24 cellular contexts compared by ENCODE assay signal in the genomic region with DNA sequence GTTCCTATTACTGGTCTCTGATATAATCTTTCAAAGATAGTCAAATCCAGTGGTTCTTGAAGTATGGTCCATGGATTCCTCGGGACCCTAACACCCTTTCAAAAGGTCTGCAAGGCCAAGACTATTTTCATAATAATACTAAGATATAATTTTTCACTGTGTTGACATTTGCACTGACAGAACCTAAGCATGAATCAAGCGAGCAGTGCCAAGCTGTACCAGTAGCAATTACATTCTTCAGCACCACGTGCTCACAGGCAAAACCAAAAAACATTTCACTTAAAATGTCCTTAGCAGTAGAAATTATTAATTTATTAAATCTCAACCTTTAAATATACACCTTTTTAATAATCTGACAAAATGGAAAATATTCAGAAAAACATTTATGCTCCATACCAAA. TPM values are rescaled to one million over a fixed set of nuclear protein-coding genes. Genes with fewer than 3 reads are reported as not detected.
DNase-seq lines count a peak whose midpoint lies in the region; ATAC-seq and TF ChIP-seq lines count a peak whose summit lies in the region.
"Had no signal": no experiment of that assay in that cellular context is flagged by ENCODE, and none has a peak within 500 bp of the region (broad histone marks: within the 10 kb centered on the region; RNA-seq: fewer than 3 reads in every experiment).

No MANE protein-coding gene starts in this region.

- no peaks in the 10 kb centered on the region for H3K27me3 Mint-ChIP-seq in T-helper 17 cell
- H3K27me3 Mint-ChIP-seq: CD4-positive, alpha-beta memory T cell; CD4-positive, CD25-positive, alpha-beta regulatory T cell; CD8-positive, alpha-beta memory T cell had no signal

- H3K27ac Mint-ChIP-seq in T-helper 17 cell, result peak overlapping the region; percentile 60

- H3K4me3 Mint-ChIP-seq in T-helper 17 cell, result no peak overlapping the region
- H3K4me3 Mint-ChIP-seq: CD14-positive monocyte; CD4-positive, alpha-beta memory T cell; CD4-positive, CD25-positive, alpha-beta regulatory T cell; CD8-positive, alpha-beta memory T cell had no signal

- H3K9me3 ChIP-seq in T-helper 17 cell (ENCODE audit: control insufficient read depth, low read length, poor library complexity, severe bottlenecking), result no peaks in the 10 kb centered on the region
- H3K9me3 ChIP-seq: BE2C, BLaER1 had no signal

- no peak for ATAC-seq in T-helper 17 cell
- ATAC-seq in esophagus mucosa, result no peak
- ATAC-seq: GM12878 had no signal

- no peaks in the 10 kb centered on the region for H3K36me3 Mint-ChIP-seq in T-helper 17 cell (ENCODE audit: low read depth)

- intact Hi-C loops in dorsolateral prefrontal cortex (cut with DNase I), result no loop called here

- no peak overlapping the region for H3K27ac ChIP-seq in dorsolateral prefrontal cortex
- H3K27ac ChIP-seq: BLaER1 had no signal

- H3K27me3 ChIP-seq in dorsolateral prefrontal cortex, result no peaks in the 10 kb centered on the region
- H3K27me3 ChIP-seq: BE2C, BLaER1 had no signal

- TF ChIP-seq CTCF in choroid plexus epithelial cell (conservative IDR thresholded peaks at IDR 0.05; ENCODE audit: low read depth, low read length) (no peak), retinal pigment epithelial cell (conservative IDR thresholded peaks at IDR 0.05; ENCODE audit: low read depth, low read length) (no peak), dorsolateral prefrontal cortex (IDR thresholded peaks at IDR 0.05 in 54 of 56, conservative IDR thresholded peaks at IDR 0.05 in 2 of 56; ENCODE audit: low read depth in 1 of 56, partially characterized antibody in 56 of 56) (no peak)

- H3K4me3 ChIP-seq in choroid plexus epithelial cell (ENCODE audit: low read depth, low read length) (no peak overlapping the region), retinal pigment epithelial cell (ENCODE audit: low read length) (no peak overlapping the region), dorsolateral prefrontal cortex (no peak overlapping the region)
- H3K4me3 ChIP-seq: BLaER1, GM12878 had no signal

- DNase-seq in T-helper 17 cell, result no peak
- DNase-seq in choroid plexus epithelial cell (ENCODE audit: low read depth), result peak; percentile 46
- DNase-seq in retinal pigment epithelial cell (ENCODE audit: low read depth), result peak; percentile 48
- DNase-seq in HT-29 (ENCODE audit: low spot score), result no peak
- DNase-seq in dorsolateral prefrontal cortex, result no peak
- DNase-seq: 8988T; ACHN; BE2C; C1 segment of cervical spinal cord; CD4-positive, alpha-beta memory T cell; CD4-positive, CD25-positive, alpha-beta regulatory T cell; CD8-positive, alpha-beta memory T cell; COR-L47; DMS 273 treated with DMSO at 0.1 percent for 48 hours; DMS153; DMS53; DMS79; DND-41; EL; GDM1 had no signal

- H3K4me1 Mint-ChIP-seq in T-helper 17 cell, result peaks cover 2% of the 10 kb centered on the region
- H3K4me1 Mint-ChIP-seq: CD14-positive monocyte had no signal

RNA-seq across cellular contexts. Expression of gene EIF2AK3, which starts 59.1 kb away (rescaled TPM):
- total RNA-seq in T-helper 17 cell, result 10 to 100 TPM; 34.9 to 38.3 TPM
- 7.9 and 10.2 TPM in 2 replicates for total RNA-seq in HT-29 (2014; rRNA removed; shearing (Covaris generic))
- total RNA-seq in esophagus mucosa, result 6.2 TPM
- total RNA-seq in dorsolateral prefrontal cortex, result 10 to 100 TPM; 10.0 to 25.9 (median 17.4) TPM

Comparison
In these comparisons a context has a peak if more than half of its experiments do, and no peak if none do; other contexts are left out.
1. DNase-seq: peak in choroid plexus epithelial cell (single experiment) and retinal pigment epithelial cell (single experiment); none in T-helper 17 cell (0 of 3), HT-29 (single experiment) and dorsolateral prefrontal cortex (0 of 10).